4 cellular contexts compared by ENCODE assay signal in the genomic region with DNA sequence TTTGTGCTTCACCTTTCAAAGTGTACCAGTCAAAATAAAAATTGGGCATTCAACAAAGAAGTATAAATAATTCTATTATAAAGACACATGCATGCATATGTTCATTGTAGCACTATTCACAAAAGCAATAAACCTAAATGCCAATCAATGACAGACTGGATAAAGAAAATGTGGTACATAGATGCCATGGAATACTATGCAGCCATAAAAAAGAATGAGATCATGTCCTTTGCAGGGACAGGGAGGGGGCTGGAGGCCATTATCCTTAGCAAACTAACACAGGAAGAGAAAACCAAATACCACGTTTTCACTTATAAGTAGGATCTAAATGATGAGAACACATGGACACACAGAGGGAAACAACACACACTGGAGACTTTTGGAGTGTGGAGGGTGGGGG. TPM values are rescaled to one million over a fixed set of nuclear protein-coding genes. Genes with fewer than 3 reads are reported as not detected.
"Had no signal": no experiment of that assay in that cellular context is flagged by ENCODE, and none has a peak within 500 bp of the region (broad histone marks: within the 10 kb centered on the region; RNA-seq: fewer than 3 reads in every experiment).

No MANE protein-coding gene starts in this region.

RNA-seq across cellular contexts. Expression of a gene that starts 28.2 kb away (rescaled TPM):
- total RNA-seq: OCI-LY7, PC-3, PC-9, SJCRH30 had no signal

RNA-seq across cellular contexts. Expression of a gene that starts 55.7 kb away (rescaled TPM):
- total RNA-seq: OCI-LY7 had no signal
